ENCODE assay signal across 8 cellular contexts in genomic region chr22:46006379-46007002, GRCh38. TPM values are rescaled to one million over a fixed set of nuclear protein-coding genes. Genes with fewer than 3 reads are reported as not detected.
A peak's percentile ranks its signal among the peaks of the same experiment; 100 is the strongest.
DNase-seq lines count a peak whose midpoint lies in the region; ATAC-seq and TF ChIP-seq lines count a peak whose summit lies in the region.

No MANE protein-coding gene starts in this region.

- H3K79me1 ChIP-seq in trophoblast cell (ENCODE audit: low read length): peaks cover 4% of the 10 kb centered on the region

- H3K79me2 ChIP-seq in trophoblast cell (ENCODE audit: control insufficient read depth, insufficient read depth, low read length, poor library complexity): no peaks in the 10 kb centered on the region

- H3K27me3 ChIP-seq in MG63 (no peaks in the 10 kb centered on the region), trophoblast cell (ENCODE audit: insufficient read depth, low read length) (no peaks in the 10 kb centered on the region), thoracic aorta (replicated peaks; ENCODE audit: insufficient read depth) (no peaks in the 10 kb centered on the region)

- no peak overlapping the region for H4K8ac ChIP-seq in trophoblast cell (ENCODE audit: low read depth, low read length)

- H3K23ac ChIP-seq in trophoblast cell (ENCODE audit: low read length): no peak overlapping the region

- no CpG with 5 or more reads among the region's 26 CpGs for WGBS in trophoblast cell (ENCODE audit: extremely low coverage, insufficient coverage, insufficient read length)

- H3K27ac ChIP-seq in trophoblast cell (ENCODE audit: low read depth, low read length) (no peak overlapping the region), thoracic aorta (peak overlapping the region; percentile 99)

- intact Hi-C loops in Right ventricle myocardium inferior (cut with DNase I): loop anchor here (1.0 kb wide), 1 partner anchor 110 kb away; no protein-coding TSS in a partner anchor

- H3K4me1 ChIP-seq in trophoblast cell (ENCODE audit: control insufficient read depth in 1 of 2, insufficient read depth in 2 of 2, low read length in 2 of 2) (peaks cover 4 to 10% of the 10 kb centered on the region in 2 experiments), thoracic aorta (ENCODE audit: control insufficient read depth in 1 of 2, low read depth in 2 of 2) (peaks cover 24 to 40% of the 10 kb centered on the region in 2 donors)

- H4K12ac ChIP-seq in trophoblast cell (ENCODE audit: low read depth, low read length): no peak overlapping the region

- H3K14ac ChIP-seq in trophoblast cell (ENCODE audit: low read length): no peak overlapping the region

- peak overlapping the region; percentile 39 for H3K4me3 ChIP-seq in MG63
- no peak overlapping the region for H3K4me3 ChIP-seq in trophoblast cell (ENCODE audit: low read depth, low read length)
- peak overlapping the region; percentile 54 for H3K4me3 ChIP-seq in thoracic aorta

- H3K9me3 ChIP-seq in MG63: peaks cover 8% of the 10 kb centered on the region
- peaks cover 2% of the 10 kb centered on the region for H3K9me3 ChIP-seq in trophoblast cell (ENCODE audit: insufficient read depth, low read depth, low read length)
- no peaks in the 10 kb centered on the region for H3K9me3 ChIP-seq in thoracic aorta

- H3K18ac ChIP-seq in trophoblast cell (ENCODE audit: low read length): no peak overlapping the region

- peak overlapping the region; percentile 9 for H2AFZ ChIP-seq in trophoblast cell (ENCODE audit: insufficient read depth, low read length, poor library complexity)

- H2BK5ac ChIP-seq in trophoblast cell (ENCODE audit: low read depth, low read length, poor library complexity): no peak overlapping the region

- H3K4me2 ChIP-seq in trophoblast cell (ENCODE audit: low read length): no peak overlapping the region

- no peak overlapping the region for H2BK12ac ChIP-seq in trophoblast cell (ENCODE audit: low read length)

- ATAC-seq in Right ventricle myocardium inferior (peak; percentile 70), thoracic aorta (ENCODE audit: insufficient number of reproducible peaks, low FRiP score, low read depth) (peak; percentile 57), HG03378 (IDR thresholded peaks at IDR 0.05; ENCODE audit: unreplicated experiment) (no peak)

- no peak overlapping the region for H2BK120ac ChIP-seq in trophoblast cell (ENCODE audit: insufficient read depth, low read length, poor library complexity)

- peak; percentile 99 for TF ChIP-seq CTCF in thoracic aorta (IDR thresholded peaks at IDR 0.05)

- H4K91ac ChIP-seq in trophoblast cell (ENCODE audit: low read depth, low read length): no peak overlapping the region

- no peak overlapping the region for H2AK5ac ChIP-seq in trophoblast cell (ENCODE audit: low read length)

- no peak overlapping the region for H3K4ac ChIP-seq in trophoblast cell (ENCODE audit: low read depth, low read length)

- H3K9ac ChIP-seq in trophoblast cell (ENCODE audit: low read length): no peak overlapping the region

- H3K36me3 ChIP-seq in MG63: no peaks in the 10 kb centered on the region; the same call in 1 of the 2 replicates
- H3K36me3 ChIP-seq in trophoblast cell (ENCODE audit: control insufficient read depth in 1 of 2, insufficient read depth in 2 of 2, low read length in 2 of 2): no peaks in the 10 kb centered on the region
- no peaks in the 10 kb centered on the region for H3K36me3 ChIP-seq in thoracic aorta

- DNase-seq in Daoy (ENCODE audit: low read depth): peak; percentile 90
- peak; percentile 95 for DNase-seq in MG63
- DNase-seq in SW480 (ENCODE audit: low spot score): peak; percentile 68
- DNase-seq in activated naive CD8-positive, alpha-beta T cell treated with anti-CD3 and anti-CD28 coated beads, Interleukin-2, amount 50 U/mL, for 16 hours (ENCODE audit: low read depth, low spot score): peak; percentile 76
- DNase-seq in Right ventricle myocardium inferior (ENCODE audit: missing footprints): peak; percentile 96
- peak; percentile 68 to 85 for DNase-seq in trophoblast cell
- peak; percentile 85 for DNase-seq in thoracic aorta (ENCODE audit: low spot score)

RNA-seq across cellular contexts. Expression of gene WNT7B, which starts 29.5 kb away (rescaled TPM):
- 13.3 and 15.7 TPM in 2 replicates for total RNA-seq in Daoy (2014; rRNA removed; shearing (Covaris generic))
- total RNA-seq in MG63 (2014; rRNA removed; shearing (Covaris generic); ENCODE audit: low replicate concordance): 5.6 and 7.9 TPM in 2 replicates
- not detected for total RNA-seq in Right ventricle myocardium inferior
- 5.9 and 6.1 TPM in 2 replicates for polyA plus RNA-seq in trophoblast cell (2013)
- not detected for total RNA-seq in thoracic aorta
